Comparison of ENCODE assay signal across 15 cellular contexts in genomic region chr20:61813791-61814190, GRCh38.
DNase-seq lines count a peak whose midpoint lies in the region; ATAC-seq and TF ChIP-seq lines count a peak whose summit lies in the region.
"Had no signal": no experiment of that assay in that cellular context is flagged by ENCODE, and none has a peak within 500 bp of the region (broad histone marks: within the 10 kb centered on the region; RNA-seq: fewer than 3 reads in every experiment).

No MANE protein-coding gene starts in this region.

- H3K36me3 Mint-ChIP-seq in glutamatergic neuron (ENCODE audit: unreplicated experiment): no peaks in the 10 kb centered on the region

- no peak overlapping the region for H3K4me3 Mint-ChIP-seq in glutamatergic neuron (ENCODE audit: unreplicated experiment)
- H3K4me3 Mint-ChIP-seq: B cell; CD4-positive, alpha-beta T cell had no signal

- H3K27ac ChIP-seq in right cardiac atrium (ENCODE audit: low read length) (no peak overlapping the region), spleen (no peak overlapping the region)
- H3K27ac ChIP-seq: C4-2B had no signal

- H3K27me3 ChIP-seq in right cardiac atrium (ENCODE audit: control insufficient read depth, insufficient read depth) (no peaks in the 10 kb centered on the region), H7 (ENCODE audit: control insufficient read depth, insufficient read depth, low read length) (no peaks in the 10 kb centered on the region), spleen (replicated peaks in 1 of 7) (peaks cover 0 to 3% (median 0%) of the 10 kb centered on the region in 7 donors)

- peaks cover 2% of the 10 kb centered on the region for H3K9me3 Mint-ChIP-seq in glutamatergic neuron (ENCODE audit: unreplicated experiment)
- H3K9me3 Mint-ChIP-seq: CD4-positive, alpha-beta T cell had no signal

- DNase-seq in left ventricle myocardium superior: peak; percentile 14
- no peak for DNase-seq in right cardiac atrium
- peak; percentile 47 for DNase-seq in H7
- DNase-seq in glutamatergic neuron: peak; percentile 5
- DNase-seq in spleen: peak; percentile 67
- no peak for DNase-seq in stimulated activated CD4-positive, alpha-beta T cell treated with anti-CD3 and anti-CD28 coated beads, Interleukin-4, amount 100 ng/mL, for 24 hours
- DNase-seq in KG1 (lab: John Stamatoyannopoulos, UW): no peak
- DNase-seq: Caco-2; CD4-positive, alpha-beta T cell; DMS153; DMS79; GDM1 had no signal

- intact Hi-C loops in left ventricle myocardium superior (cut with micrococcal nuclease): no loop called here
- intact Hi-C loops in right cardiac atrium (cut with DNase I): no loop called here
- intact Hi-C loops in spleen (cut with DNase I; ENCODE audit: low total_unique reads): no loop called here

- H3K4me3 ChIP-seq in right cardiac atrium (ENCODE audit: low read length): no peak overlapping the region
- no peak overlapping the region for H3K4me3 ChIP-seq in H7 (ENCODE audit: insufficient read depth, low read depth, low read length)
- no peak overlapping the region for H3K4me3 ChIP-seq in spleen
- H3K4me3 ChIP-seq: HAP-1 had no signal

- H3K36me3 ChIP-seq in H7 (replicated peaks; ENCODE audit: control insufficient read depth, insufficient read depth, low read length) (no peaks in the 10 kb centered on the region), spleen (no peaks in the 10 kb centered on the region)
- H3K36me3 ChIP-seq: HAP-1 had no signal

- H3K9me3 ChIP-seq in right cardiac atrium (ENCODE audit: control insufficient read depth, low read length) (no peaks in the 10 kb centered on the region), spleen (no peaks in the 10 kb centered on the region)
- H3K9me3 ChIP-seq: Caco-2, HAP-1 had no signal

- no peak overlapping the region for H3K27ac Mint-ChIP-seq in glutamatergic neuron (ENCODE audit: unreplicated experiment)
- H3K27ac Mint-ChIP-seq: B cell; CD4-positive, alpha-beta T cell had no signal

- TF ChIP-seq CTCF in glutamatergic neuron (IDR thresholded peaks at IDR 0.05; ENCODE audit: partially characterized antibody, unreplicated experiment): no peak
- TF ChIP-seq CTCF in spleen (IDR thresholded peaks at IDR 0.05 in 8 of 11, conservative IDR thresholded peaks at IDR 0.05 in 3 of 11): no peak

- no peak for TF ChIP-seq POLR2A in spleen (IDR thresholded peaks at IDR 0.05)

- ATAC-seq in left ventricle myocardium superior: no peak
- ATAC-seq in right cardiac atrium: no peak

- 78% methylated on average over 7 of the region's 7 CpGs for WGBS in right cardiac atrium
- 69 to 85% (median 77%) methylated on average over 4 to 7 of the region's 7 CpGs for WGBS in spleen, 5 donors

- peaks cover 3% of the 10 kb centered on the region for H3K4me1 Mint-ChIP-seq in glutamatergic neuron (ENCODE audit: low read depth, unreplicated experiment)
- H3K4me1 Mint-ChIP-seq: B cell had no signal

- no peaks in the 10 kb centered on the region for H3K4me1 ChIP-seq in right cardiac atrium (ENCODE audit: control insufficient read depth, insufficient read depth, low read length)
- H3K4me1 ChIP-seq in spleen: no peaks in the 10 kb centered on the region
- H3K4me1 ChIP-seq: Caco-2, HAP-1 had no signal

- peaks cover 7% of the 10 kb centered on the region for H3K27me3 Mint-ChIP-seq in glutamatergic neuron (ENCODE audit: unreplicated experiment)
- H3K27me3 Mint-ChIP-seq: B cell; CD4-positive, alpha-beta T cell had no signal

Comparison
In these comparisons a context has a peak if more than half of its experiments do, and no peak if none do; other contexts are left out.
1. DNase-seq: peak in left ventricle myocardium superior (single experiment), H7 (single experiment), glutamatergic neuron (single experiment) and spleen (single experiment); none in right cardiac atrium (0 of 3), stimulated activated CD4-positive, alpha-beta T cell treated with anti-CD3 and anti-CD28 coated beads, Interleukin-4, amount 100 ng/mL, for 24 hours (single experiment) and KG1 (single experiment).